Comparison of ENCODE assay signal across 1 cellular context in the genomic region with DNA sequence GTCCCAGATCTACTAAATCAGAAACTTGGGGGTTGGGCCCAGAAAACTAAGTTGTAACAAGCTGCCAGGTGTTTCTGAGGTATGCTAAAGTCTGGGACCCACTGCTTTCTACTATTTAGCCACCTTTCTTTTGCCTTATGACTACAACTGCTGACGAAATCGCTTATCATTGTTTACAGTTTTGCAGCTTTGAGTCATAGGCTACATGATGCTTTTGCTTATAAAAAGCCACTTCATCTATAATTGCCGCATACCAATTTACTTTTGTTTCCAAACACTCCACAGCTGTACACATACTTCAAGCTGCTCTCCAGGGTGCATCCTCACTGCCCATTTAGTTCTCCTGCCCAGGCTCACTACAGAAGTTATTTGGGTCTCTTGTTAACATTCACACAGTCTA.
TF ChIP-seq lines count a peak whose summit lies in the region.

No MANE protein-coding gene starts in this region.

TF ChIP-seq in HEK293, 187 proteins besides CTCF, POLR2A, EP300 and RAD21 (continued from another document and continues in another):
- TF ChIP-seq, protein P1, sequence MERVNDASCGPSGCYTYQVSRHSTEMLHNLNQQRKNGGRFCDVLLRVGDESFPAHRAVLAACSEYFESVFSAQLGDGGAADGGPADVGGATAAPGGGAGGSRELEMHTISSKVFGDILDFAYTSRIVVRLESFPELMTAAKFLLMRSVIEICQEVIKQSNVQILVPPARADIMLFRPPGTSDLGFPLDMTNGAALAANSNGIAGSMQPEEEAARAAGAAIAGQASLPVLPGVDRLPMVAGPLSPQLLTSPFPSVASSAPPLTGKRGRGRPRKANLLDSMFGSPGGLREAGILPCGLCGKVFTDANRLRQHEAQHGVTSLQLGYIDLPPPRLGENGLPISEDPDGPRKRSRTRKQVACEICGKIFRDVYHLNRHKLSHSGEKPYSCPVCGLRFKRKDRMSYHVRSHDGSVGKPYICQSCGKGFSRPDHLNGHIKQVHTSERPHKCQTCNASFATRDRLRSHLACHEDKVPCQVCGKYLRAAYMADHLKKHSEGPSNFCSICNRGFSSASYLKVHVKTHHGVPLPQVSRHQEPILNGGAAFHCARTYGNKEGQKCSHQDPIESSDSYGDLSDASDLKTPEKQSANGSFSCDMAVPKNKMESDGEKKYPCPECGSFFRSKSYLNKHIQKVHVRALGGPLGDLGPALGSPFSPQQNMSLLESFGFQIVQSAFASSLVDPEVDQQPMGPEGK (tag by site-specific recombination; IDR thresholded peaks at IDR 0.05), result peak; percentile 21; the same call in 1 of the 2 replicates
- TF ChIP-seq ZNF843 (tag by site-specific recombination; IDR thresholded peaks at IDR 0.05) (peak; percentile 84), ZFP69B (tag by site-specific recombination; IDR thresholded peaks at IDR 0.05) (peak; percentile 95), ZNF560 (tag by site-specific recombination; IDR thresholded peaks at IDR 0.05; ENCODE audit: borderline replicate concordance) (no peak), ZNF473 (tag by site-specific recombination; IDR thresholded peaks at IDR 0.05) (no peak), OSR2 (tag by site-specific recombination; IDR thresholded peaks at IDR 0.05) (peak; percentile 80), ZNF658 (tag by site-specific recombination; IDR thresholded peaks at IDR 0.05) (no peak), ZNF366 (tag by site-specific recombination; conservative IDR thresholded peaks at IDR 0.05) (peak; percentile 91), ZNF423 (tag by site-specific recombination; IDR thresholded peaks at IDR 0.05) (no peak), ZNF544 (tag by site-specific recombination; IDR thresholded peaks at IDR 0.05) (no peak), ZNF138 (tag by site-specific recombination; IDR thresholded peaks at IDR 0.05; ENCODE audit: borderline replicate concordance) (no peak), PRDM1 (tag by site-specific recombination; IDR thresholded peaks at IDR 0.05) (peak; percentile 96), ZBTB8A (tag by site-specific recombination; IDR thresholded peaks at IDR 0.05) (no peak), KLF10 (tag by site-specific recombination; IDR thresholded peaks at IDR 0.05) (peak; percentile 75; the same call in 1 of the 2 replicates), KLF8 (tag by site-specific recombination; IDR thresholded peaks at IDR 0.05) (peak; percentile 85), ZNF175 (tag by site-specific recombination; IDR thresholded peaks at IDR 0.05) (no peak), ZNF10 (tag by site-specific recombination; IDR thresholded peaks at IDR 0.05) (0 out of 2 replicates have a peak, but pooled peaks have one; percentile 23), TCF7L2 (IDR thresholded peaks at IDR 0.05; ENCODE audit: borderline replicate concordance, low read depth, low read length) (no peak), ZXDB (tag by site-specific recombination; IDR thresholded peaks at IDR 0.05) (0 out of 2 replicates have a peak, but pooled peaks have one; percentile 52), ZNF341 (tag by site-specific recombination; IDR thresholded peaks at IDR 0.05; ENCODE audit: low read depth) (no peak), ZNF354C (tag by site-specific recombination; IDR thresholded peaks at IDR 0.05; ENCODE audit: borderline replicate concordance, low read depth) (no peak), HOXA7 (CRISPR knock-in tag; IDR thresholded peaks at IDR 0.05; ENCODE audit: borderline replicate concordance) (no peak), WT1 (tag by site-specific recombination; IDR thresholded peaks at IDR 0.05) (peak; percentile 58; the same call in 1 of the 2 replicates)
- TF ChIP-seq, protein P2, sequence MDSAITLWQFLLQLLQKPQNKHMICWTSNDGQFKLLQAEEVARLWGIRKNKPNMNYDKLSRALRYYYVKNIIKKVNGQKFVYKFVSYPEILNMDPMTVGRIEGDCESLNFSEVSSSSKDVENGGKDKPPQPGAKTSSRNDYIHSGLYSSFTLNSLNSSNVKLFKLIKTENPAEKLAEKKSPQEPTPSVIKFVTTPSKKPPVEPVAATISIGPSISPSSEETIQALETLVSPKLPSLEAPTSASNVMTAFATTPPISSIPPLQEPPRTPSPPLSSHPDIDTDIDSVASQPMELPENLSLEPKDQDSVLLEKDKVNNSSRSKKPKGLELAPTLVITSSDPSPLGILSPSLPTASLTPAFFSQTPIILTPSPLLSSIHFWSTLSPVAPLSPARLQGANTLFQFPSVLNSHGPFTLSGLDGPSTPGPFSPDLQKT (IDR thresholded peaks at IDR 0.05; ENCODE audit: borderline replicate concordance, low read depth, low read length), result no peak
- TF ChIP-seq, protein P3, sequence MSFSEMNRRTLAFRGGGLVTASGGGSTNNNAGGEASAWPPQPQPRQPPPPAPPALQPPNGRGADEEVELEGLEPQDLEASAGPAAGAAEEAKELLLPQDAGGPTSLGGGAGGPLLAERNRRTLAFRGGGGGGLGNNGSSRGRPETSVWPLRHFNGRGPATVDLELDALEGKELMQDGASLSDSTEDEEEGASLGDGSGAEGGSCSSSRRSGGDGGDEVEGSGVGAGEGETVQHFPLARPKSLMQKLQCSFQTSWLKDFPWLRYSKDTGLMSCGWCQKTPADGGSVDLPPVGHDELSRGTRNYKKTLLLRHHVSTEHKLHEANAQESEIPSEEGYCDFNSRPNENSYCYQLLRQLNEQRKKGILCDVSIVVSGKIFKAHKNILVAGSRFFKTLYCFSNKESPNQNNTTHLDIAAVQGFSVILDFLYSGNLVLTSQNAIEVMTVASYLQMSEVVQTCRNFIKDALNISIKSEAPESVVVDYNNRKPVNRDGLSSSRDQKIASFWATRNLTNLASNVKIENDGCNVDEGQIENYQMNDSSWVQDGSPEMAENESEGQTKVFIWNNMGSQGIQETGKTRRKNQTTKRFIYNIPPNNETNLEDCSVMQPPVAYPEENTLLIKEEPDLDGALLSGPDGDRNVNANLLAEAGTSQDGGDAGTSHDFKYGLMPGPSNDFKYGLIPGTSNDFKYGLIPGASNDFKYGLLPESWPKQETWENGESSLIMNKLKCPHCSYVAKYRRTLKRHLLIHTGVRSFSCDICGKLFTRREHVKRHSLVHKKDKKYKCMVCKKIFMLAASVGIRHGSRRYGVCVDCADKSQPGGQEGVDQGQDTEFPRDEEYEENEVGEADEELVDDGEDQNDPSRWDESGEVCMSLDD (tag by site-specific recombination; IDR thresholded peaks at IDR 0.05), result no peak
- TF ChIP-seq, protein P4, sequence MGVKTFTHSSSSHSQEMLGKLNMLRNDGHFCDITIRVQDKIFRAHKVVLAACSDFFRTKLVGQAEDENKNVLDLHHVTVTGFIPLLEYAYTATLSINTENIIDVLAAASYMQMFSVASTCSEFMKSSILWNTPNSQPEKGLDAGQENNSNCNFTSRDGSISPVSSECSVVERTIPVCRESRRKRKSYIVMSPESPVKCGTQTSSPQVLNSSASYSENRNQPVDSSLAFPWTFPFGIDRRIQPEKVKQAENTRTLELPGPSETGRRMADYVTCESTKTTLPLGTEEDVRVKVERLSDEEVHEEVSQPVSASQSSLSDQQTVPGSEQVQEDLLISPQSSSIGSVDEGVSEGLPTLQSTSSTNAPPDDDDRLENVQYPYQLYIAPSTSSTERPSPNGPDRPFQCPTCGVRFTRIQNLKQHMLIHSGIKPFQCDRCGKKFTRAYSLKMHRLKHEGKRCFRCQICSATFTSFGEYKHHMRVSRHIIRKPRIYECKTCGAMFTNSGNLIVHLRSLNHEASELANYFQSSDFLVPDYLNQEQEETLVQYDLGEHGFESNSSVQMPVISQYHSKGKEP (tag by site-specific recombination; IDR thresholded peaks at IDR 0.05), result peak; percentile 80
- TF ChIP-seq, protein P5, sequence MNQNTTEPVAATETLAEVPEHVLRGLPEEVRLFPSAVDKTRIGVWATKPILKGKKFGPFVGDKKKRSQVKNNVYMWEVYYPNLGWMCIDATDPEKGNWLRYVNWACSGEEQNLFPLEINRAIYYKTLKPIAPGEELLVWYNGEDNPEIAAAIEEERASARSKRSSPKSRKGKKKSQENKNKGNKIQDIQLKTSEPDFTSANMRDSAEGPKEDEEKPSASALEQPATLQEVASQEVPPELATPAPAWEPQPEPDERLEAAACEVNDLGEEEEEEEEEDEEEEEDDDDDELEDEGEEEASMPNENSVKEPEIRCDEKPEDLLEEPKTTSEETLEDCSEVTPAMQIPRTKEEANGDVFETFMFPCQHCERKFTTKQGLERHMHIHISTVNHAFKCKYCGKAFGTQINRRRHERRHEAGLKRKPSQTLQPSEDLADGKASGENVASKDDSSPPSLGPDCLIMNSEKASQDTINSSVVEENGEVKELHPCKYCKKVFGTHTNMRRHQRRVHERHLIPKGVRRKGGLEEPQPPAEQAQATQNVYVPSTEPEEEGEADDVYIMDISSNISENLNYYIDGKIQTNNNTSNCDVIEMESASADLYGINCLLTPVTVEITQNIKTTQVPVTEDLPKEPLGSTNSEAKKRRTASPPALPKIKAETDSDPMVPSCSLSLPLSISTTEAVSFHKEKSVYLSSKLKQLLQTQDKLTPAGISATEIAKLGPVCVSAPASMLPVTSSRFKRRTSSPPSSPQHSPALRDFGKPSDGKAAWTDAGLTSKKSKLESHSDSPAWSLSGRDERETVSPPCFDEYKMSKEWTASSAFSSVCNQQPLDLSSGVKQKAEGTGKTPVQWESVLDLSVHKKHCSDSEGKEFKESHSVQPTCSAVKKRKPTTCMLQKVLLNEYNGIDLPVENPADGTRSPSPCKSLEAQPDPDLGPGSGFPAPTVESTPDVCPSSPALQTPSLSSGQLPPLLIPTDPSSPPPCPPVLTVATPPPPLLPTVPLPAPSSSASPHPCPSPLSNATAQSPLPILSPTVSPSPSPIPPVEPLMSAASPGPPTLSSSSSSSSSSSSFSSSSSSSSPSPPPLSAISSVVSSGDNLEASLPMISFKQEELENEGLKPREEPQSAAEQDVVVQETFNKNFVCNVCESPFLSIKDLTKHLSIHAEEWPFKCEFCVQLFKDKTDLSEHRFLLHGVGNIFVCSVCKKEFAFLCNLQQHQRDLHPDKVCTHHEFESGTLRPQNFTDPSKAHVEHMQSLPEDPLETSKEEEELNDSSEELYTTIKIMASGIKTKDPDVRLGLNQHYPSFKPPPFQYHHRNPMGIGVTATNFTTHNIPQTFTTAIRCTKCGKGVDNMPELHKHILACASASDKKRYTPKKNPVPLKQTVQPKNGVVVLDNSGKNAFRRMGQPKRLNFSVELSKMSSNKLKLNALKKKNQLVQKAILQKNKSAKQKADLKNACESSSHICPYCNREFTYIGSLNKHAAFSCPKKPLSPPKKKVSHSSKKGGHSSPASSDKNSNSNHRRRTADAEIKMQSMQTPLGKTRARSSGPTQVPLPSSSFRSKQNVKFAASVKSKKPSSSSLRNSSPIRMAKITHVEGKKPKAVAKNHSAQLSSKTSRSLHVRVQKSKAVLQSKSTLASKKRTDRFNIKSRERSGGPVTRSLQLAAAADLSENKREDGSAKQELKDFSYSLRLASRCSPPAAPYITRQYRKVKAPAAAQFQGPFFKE (tag by site-specific recombination; IDR thresholded peaks at IDR 0.05; ENCODE audit: borderline replicate concordance), result no peak
- TF ChIP-seq, protein P6, sequence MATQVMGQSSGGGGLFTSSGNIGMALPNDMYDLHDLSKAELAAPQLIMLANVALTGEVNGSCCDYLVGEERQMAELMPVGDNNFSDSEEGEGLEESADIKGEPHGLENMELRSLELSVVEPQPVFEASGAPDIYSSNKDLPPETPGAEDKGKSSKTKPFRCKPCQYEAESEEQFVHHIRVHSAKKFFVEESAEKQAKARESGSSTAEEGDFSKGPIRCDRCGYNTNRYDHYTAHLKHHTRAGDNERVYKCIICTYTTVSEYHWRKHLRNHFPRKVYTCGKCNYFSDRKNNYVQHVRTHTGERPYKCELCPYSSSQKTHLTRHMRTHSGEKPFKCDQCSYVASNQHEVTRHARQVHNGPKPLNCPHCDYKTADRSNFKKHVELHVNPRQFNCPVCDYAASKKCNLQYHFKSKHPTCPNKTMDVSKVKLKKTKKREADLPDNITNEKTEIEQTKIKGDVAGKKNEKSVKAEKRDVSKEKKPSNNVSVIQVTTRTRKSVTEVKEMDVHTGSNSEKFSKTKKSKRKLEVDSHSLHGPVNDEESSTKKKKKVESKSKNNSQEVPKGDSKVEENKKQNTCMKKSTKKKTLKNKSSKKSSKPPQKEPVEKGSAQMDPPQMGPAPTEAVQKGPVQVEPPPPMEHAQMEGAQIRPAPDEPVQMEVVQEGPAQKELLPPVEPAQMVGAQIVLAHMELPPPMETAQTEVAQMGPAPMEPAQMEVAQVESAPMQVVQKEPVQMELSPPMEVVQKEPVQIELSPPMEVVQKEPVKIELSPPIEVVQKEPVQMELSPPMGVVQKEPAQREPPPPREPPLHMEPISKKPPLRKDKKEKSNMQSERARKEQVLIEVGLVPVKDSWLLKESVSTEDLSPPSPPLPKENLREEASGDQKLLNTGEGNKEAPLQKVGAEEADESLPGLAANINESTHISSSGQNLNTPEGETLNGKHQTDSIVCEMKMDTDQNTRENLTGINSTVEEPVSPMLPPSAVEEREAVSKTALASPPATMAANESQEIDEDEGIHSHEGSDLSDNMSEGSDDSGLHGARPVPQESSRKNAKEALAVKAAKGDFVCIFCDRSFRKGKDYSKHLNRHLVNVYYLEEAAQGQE (tag by site-specific recombination; IDR thresholded peaks at IDR 0.05), result peak; percentile 43; the same call in 1 of the 2 replicates
- TF ChIP-seq, protein P7, sequence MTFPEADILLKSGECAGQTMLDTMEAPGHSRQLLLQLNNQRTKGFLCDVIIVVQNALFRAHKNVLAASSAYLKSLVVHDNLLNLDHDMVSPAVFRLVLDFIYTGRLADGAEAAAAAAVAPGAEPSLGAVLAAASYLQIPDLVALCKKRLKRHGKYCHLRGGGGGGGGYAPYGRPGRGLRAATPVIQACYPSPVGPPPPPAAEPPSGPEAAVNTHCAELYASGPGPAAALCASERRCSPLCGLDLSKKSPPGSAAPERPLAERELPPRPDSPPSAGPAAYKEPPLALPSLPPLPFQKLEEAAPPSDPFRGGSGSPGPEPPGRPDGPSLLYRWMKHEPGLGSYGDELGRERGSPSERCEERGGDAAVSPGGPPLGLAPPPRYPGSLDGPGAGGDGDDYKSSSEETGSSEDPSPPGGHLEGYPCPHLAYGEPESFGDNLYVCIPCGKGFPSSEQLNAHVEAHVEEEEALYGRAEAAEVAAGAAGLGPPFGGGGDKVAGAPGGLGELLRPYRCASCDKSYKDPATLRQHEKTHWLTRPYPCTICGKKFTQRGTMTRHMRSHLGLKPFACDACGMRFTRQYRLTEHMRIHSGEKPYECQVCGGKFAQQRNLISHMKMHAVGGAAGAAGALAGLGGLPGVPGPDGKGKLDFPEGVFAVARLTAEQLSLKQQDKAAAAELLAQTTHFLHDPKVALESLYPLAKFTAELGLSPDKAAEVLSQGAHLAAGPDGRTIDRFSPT (tag by site-specific recombination; IDR thresholded peaks at IDR 0.05), result peak; percentile 86
- TF ChIP-seq, protein P8, sequence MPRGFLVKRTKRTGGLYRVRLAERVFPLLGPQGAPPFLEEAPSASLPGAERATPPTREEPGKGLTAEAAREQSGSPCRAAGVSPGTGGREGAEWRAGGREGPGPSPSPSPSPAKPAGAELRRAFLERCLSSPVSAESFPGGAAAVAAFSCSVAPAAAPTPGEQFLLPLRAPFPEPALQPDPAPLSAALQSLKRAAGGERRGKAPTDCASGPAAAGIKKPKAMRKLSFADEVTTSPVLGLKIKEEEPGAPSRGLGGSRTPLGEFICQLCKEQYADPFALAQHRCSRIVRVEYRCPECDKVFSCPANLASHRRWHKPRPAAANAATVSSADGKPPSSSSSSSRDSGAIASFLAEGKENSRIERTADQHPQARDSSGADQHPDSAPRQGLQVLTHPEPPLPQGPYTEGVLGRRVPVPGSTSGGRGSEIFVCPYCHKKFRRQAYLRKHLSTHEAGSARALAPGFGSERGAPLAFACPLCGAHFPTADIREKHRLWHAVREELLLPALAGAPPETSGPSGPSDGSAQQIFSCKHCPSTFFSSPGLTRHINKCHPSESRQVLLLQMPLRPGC (tag by site-specific recombination; IDR thresholded peaks at IDR 0.05), result peak; percentile 98
